Comparison of ENCODE assay signal across 26 cellular contexts in the genomic region with DNA sequence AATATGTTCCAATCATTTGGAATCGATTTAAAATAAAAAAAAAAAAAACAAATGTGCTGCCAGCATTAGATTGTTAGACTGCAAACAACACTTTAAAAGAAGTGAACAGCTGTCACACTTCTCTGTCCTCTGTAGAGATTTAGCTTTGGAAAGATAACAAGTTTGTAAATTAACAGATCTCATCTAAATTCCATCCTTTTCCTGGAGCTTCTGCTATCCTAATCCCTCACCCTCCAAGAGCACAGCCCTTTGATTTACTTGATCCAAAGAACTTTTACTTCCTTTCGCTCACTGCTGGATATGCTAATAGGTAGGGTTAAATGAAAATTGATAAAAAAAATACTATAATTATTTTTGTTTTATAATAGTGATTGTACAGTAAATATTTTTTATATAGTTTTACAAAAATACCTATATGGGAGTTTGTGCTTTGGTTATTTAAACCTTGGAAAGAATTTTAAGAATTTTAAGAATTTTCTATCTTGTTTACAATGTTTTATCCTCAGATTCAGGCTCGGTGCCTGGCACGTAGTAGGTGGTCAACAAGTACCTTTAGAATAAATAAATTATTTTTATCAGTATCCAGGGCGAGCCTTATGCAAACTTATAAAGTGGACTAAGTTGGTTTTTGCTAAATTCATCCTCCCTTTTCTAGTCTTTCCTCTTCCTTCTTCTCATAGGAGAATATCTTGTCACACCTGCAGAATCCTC.
"Had no signal": no experiment of that assay in that cellular context is flagged by ENCODE, and none has a peak within 500 bp of the region (broad histone marks: within the 10 kb centered on the region; RNA-seq: fewer than 3 reads in every experiment).

No MANE protein-coding gene starts in this region.

- H3K4me1 Mint-ChIP-seq: stimulated activated memory B cell treated with anti-CD40 and anti-IgM and Interleukin-4, amounts not matched to agents 10 μg/mL and 1 μg/mL and 100 μg/mL, for 72 hours had no signal

- DNase-seq: islet precursor cell; left ventricle myocardium inferior; naive thymus-derived CD8-positive, alpha-beta T cell; nucleus accumbens; pancreas; posterior cingulate gyrus; retina; right cardiac atrium; sigmoid colon; small intestine; stimulated activated CD4-positive, alpha-beta T cell treated with anti-CD3 and anti-CD28 coated beads, Interleukin-1b, Interleukin-23, amount 100 ng/mL, for 48 hours; stimulated activated CD4-positive, alpha-beta T cell treated with anti-CD3 and anti-CD28 coated beads, Interleukin-2, amount 100 ng/mL, for 48 hours; stimulated activated CD4-positive, alpha-beta T cell treated with anti-CD3 and anti-CD28 coated beads, Interleukin-4, amount 100 ng/mL, for 4 hours; stimulated activated CD8-positive, alpha-beta memory T cell treated with anti-CD3 and anti-CD28 coated beads, Interleukin-4, amount 100 ng/mL, for 48 hours; stimulated activated naive CD4-positive, alpha-beta T cell treated with Interleukin-2 at 50 U/mL for 16 hours; stimulated activated naive CD8-positive, alpha-beta T cell treated with anti-CD3 and anti-CD28 coated beads, Interleukin-15, amount 100 ng/mL, for 72 hours; substantia nigra; uterus had no signal

- H3K9me3 Mint-ChIP-seq: neural crest cell had no signal

- H3K27ac ChIP-seq: hepatocyte, left ventricle myocardium inferior, pancreas, prostate gland, sigmoid colon, tibial nerve, uterus had no signal

- H3K4me3 Mint-ChIP-seq: naive thymus-derived CD8-positive, alpha-beta T cell; nephron; neural crest cell; stimulated activated memory B cell treated with anti-CD40 and anti-IgM and Interleukin-4, amounts not matched to agents 10 μg/mL and 1 μg/mL and 100 μg/mL, for 72 hours; stimulated activated naive CD8-positive, alpha-beta T cell treated with anti-CD3 and anti-CD28 coated beads, Interleukin-15, amount 100 ng/mL, for 72 hours; type B pancreatic cell had no signal

- H3K4me1 ChIP-seq: prostate gland, uterus had no signal

- H3K27ac Mint-ChIP-seq: naive thymus-derived CD8-positive, alpha-beta T cell; nephron; stimulated activated memory B cell treated with anti-CD40 and anti-IgM and Interleukin-4, amounts not matched to agents 10 μg/mL and 1 μg/mL and 100 μg/mL, for 72 hours; stimulated activated naive CD8-positive, alpha-beta T cell treated with anti-CD3 and anti-CD28 coated beads, Interleukin-15, amount 100 ng/mL, for 72 hours; type B pancreatic cell had no signal

- FAIRE-seq: pancreas, small intestine had no signal

- H3K27me3 ChIP-seq: hepatocyte, pancreas, sigmoid colon, tibial nerve, uterus had no signal

- H2AFZ ChIP-seq: hepatocyte had no signal

- H3K36me3 ChIP-seq: pancreas, prostate gland, sigmoid colon, uterus had no signal

- H3K9me3 ChIP-seq: pancreas, prostate gland, uterus had no signal

- H3K4me2 ChIP-seq: hepatocyte had no signal

- H3K4me3 ChIP-seq: hepatocyte, left ventricle myocardium inferior, lung, pancreas, prostate gland, sigmoid colon, tibial nerve, uterus had no signal

- ATAC-seq: naive thymus-derived CD8-positive, alpha-beta T cell; pancreas; right cardiac atrium; stimulated activated memory B cell treated with anti-CD40 and anti-IgM and Interleukin-4, amounts not matched to agents 10 μg/mL and 1 μg/mL and 100 μg/mL, for 72 hours; stimulated activated naive CD8-positive, alpha-beta T cell treated with anti-CD3 and anti-CD28 coated beads, Interleukin-15, amount 100 ng/mL, for 72 hours had no signal

- H3K27me3 Mint-ChIP-seq: naive thymus-derived CD8-positive, alpha-beta T cell; stimulated activated memory B cell treated with anti-CD40 and anti-IgM and Interleukin-4, amounts not matched to agents 10 μg/mL and 1 μg/mL and 100 μg/mL, for 72 hours; stimulated activated naive CD8-positive, alpha-beta T cell treated with anti-CD3 and anti-CD28 coated beads, Interleukin-15, amount 100 ng/mL, for 72 hours; type B pancreatic cell had no signal
